In the genomic region with DNA sequence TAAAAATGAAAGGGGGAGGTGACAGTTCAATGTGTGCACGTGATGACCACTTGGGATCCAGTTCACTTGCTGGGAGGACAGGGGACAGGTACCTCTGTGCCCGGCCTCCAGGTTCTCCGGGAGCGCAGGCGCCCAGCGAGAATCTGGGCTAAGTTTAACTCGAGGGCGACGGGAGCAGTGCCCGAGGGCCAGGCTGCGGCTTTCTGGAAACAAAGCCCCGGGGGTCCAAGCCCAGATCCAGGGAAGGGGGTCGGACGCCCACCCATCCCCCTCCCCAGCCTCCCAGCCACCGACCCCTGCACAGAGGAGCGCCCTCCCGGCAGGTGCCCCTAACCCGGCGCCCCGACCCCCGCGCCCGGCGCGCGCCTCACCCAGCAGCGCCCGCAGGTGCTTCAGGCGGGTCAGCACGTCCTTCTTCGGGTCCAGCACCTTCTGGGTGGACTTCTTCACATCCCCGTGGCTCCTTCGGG, we compare ENCODE assay signal across 1 cellular context.
A peak's percentile ranks its signal among the peaks of the same experiment; 100 is the strongest.
TF ChIP-seq lines count a peak whose summit lies in the region.

No MANE protein-coding gene starts in this region.

TF ChIP-seq in H1, 55 proteins besides CTCF, POLR2A, EP300 and RAD21 (continued from another document):
- 0 out of 2 replicates have a peak, but pooled peaks have one; percentile 64 for TF ChIP-seq PHF8 (conservative IDR thresholded peaks at IDR 0.05; ENCODE audit: low read depth, low read length)
TF ChIP-seq in H1: peak in this region for 3.
